25 cellular contexts compared by ENCODE assay signal in the genomic region with DNA sequence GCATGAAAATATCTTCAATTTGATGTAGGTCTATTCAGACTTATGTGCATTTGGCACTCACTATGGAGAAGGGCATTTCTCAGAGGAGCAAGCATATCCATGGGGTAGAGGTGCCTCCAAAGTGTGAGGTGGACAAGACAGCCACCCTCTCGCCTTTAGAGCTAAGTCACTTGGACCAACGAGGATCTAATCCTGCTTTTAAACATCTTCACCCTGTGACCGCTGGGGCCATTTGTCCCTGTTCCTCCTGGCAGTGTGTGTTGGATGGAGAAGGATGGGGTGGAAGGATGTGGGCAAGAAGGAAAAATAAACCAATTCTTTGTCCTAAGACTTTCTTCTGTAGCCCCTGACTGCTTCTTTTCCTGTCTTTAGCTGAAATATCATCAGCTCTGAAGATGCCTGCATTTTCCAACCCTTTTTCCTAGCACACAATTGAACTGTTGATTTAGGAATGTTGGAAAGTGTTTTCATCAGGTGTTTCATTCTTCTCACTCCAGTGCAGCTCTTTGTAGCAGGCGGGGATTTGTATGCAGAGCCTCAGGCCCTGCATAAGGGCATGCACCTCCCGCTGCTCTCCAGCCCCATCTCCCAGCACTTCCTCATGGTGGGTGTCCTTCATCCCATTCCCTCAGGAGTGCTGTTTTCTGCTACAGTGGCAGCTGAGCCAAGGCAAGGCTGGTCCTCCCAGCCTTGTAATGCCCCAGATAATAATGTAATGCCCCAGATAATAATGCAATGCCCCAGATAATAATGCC. TPM values are rescaled to one million over a fixed set of nuclear protein-coding genes. Genes with fewer than 3 reads are reported as not detected.
DNase-seq lines count a peak whose midpoint lies in the region; ATAC-seq and TF ChIP-seq lines count a peak whose summit lies in the region.
"Had no signal": no experiment of that assay in that cellular context is flagged by ENCODE, and none has a peak within 500 bp of the region (broad histone marks: within the 10 kb centered on the region; RNA-seq: fewer than 3 reads in every experiment).

No MANE protein-coding gene starts in this region.

- H3K9me3 ChIP-seq in HUES6 (ENCODE audit: control insufficient read depth, insufficient read depth, low read depth, low read length) (no peaks in the 10 kb centered on the region), iPS-18a (ENCODE audit: control insufficient read depth, low read depth, low read length) (no peaks in the 10 kb centered on the region), sigmoid colon (no peaks in the 10 kb centered on the region)
- H3K9me3 ChIP-seq: adrenal gland, transverse colon had no signal

- CTCF ChIA-PET in WTC11 (lab: Charles Lee): interaction anchor here (0.7 to 1.0 kb wide), 2 partner anchors 11 to 20 kb away, joined by 3 read pairs; no protein-coding TSS in a partner anchor
- CTCF ChIA-PET in activated CD4-positive, alpha-beta T cell treated with anti-CD3 and anti-CD28 coated beads, Interleukin-2, amount 10 ng/mL, durations not matched to agents 7 days and 5 days (lab: Charles Lee): interaction anchor here (0.6 to 0.9 kb wide), 3 partner anchors 10 to 209 kb away, joined by 3 read pairs; no protein-coding TSS in a partner anchor

- ATAC-seq in WTC11: peak; percentile 50
- ATAC-seq in HG03097 (IDR thresholded peaks at IDR 0.05; ENCODE audit: low FRiP score, unreplicated experiment): no peak
- ATAC-seq: K562; left cardiac atrium; stimulated activated naive CD8-positive, alpha-beta T cell treated with anti-CD3 and anti-CD28 coated beads, Interleukin-15, amount 100 ng/mL, for 72 hours had no signal

- H3K4me3 ChIP-seq in HUES6 (ENCODE audit: low read depth, low read length) (peak overlapping the region; percentile 19; the same call in 1 of the 2 replicates), iPS-18a (ENCODE audit: low read length) (peak overlapping the region; percentile 22), sigmoid colon (no peak overlapping the region)
- H3K4me3 ChIP-seq: adrenal gland, cardiac muscle cell, K562, PC-9, transverse colon had no signal

- H3K27ac ChIP-seq in HUES6 (ENCODE audit: low read depth, low read length) (peak overlapping the region; percentile 72; the same call in 1 of the 2 replicates), iPS-18a (ENCODE audit: low read length) (no peak overlapping the region), sigmoid colon (no peak overlapping the region)
- H3K27ac ChIP-seq: adrenal gland, cardiac muscle cell, PC-9, transverse colon had no signal

- H3K4me1 ChIP-seq in HUES6 (ENCODE audit: control insufficient read depth, insufficient read depth, low read length) (peaks cover 50% of the 10 kb centered on the region), iPS-18a (ENCODE audit: control insufficient read depth, low read depth, low read length) (peaks cover 38% of the 10 kb centered on the region), sigmoid colon (peaks cover 0 to 7% (median 5%) of the 10 kb centered on the region in 4 donors)
- H3K4me1 ChIP-seq: adrenal gland, transverse colon had no signal

- no peaks in the 10 kb centered on the region for H3K27me3 ChIP-seq in HUES6 (ENCODE audit: control insufficient read depth, insufficient read depth, low read length)
- H3K27me3 ChIP-seq in iPS-18a (ENCODE audit: control insufficient read depth, insufficient read depth, low read length): no peaks in the 10 kb centered on the region
- no peaks in the 10 kb centered on the region for H3K27me3 ChIP-seq in sigmoid colon
- H3K27me3 ChIP-seq: cardiac muscle cell had no signal

- H3K9me3 Mint-ChIP-seq in WTC11 (no peaks in the 10 kb centered on the region), progenitor cell of endocrine pancreas (ENCODE audit: low read depth) (no peaks in the 10 kb centered on the region)
- no peaks in the 10 kb centered on the region for H3K9me3 Mint-ChIP-seq in activated CD4-positive, alpha-beta T cell treated with anti-CD3 and anti-CD28 coated beads, Interleukin-2, amount 10 ng/mL, durations not matched to agents 7 days and 5 days
- H3K9me3 Mint-ChIP-seq: stimulated activated naive CD8-positive, alpha-beta T cell treated with anti-CD3 and anti-CD28 coated beads, Interleukin-15, amount 100 ng/mL, for 72 hours had no signal

- no peak overlapping the region for H3K9ac ChIP-seq in HUES6 (ENCODE audit: low read length)
- H3K9ac ChIP-seq in iPS-18a (ENCODE audit: low read length): no peak overlapping the region

- no peak for TF ChIP-seq POLR2A in sigmoid colon (IDR thresholded peaks at IDR 0.05)

- H3K36me3 ChIP-seq in HUES6 (ENCODE audit: control insufficient read depth, insufficient read depth, low read length) (no peaks in the 10 kb centered on the region), iPS-18a (ENCODE audit: control insufficient read depth, low read depth, low read length) (no peaks in the 10 kb centered on the region), sigmoid colon (no peaks in the 10 kb centered on the region)
- H3K36me3 ChIP-seq: adrenal gland, cardiac muscle cell, transverse colon had no signal

- H3K4me1 Mint-ChIP-seq in WTC11 (peaks cover 73% of the 10 kb centered on the region), progenitor cell of endocrine pancreas (ENCODE audit: low read depth) (peaks cover 3% of the 10 kb centered on the region)
- H3K4me1 Mint-ChIP-seq in activated CD4-positive, alpha-beta T cell treated with anti-CD3 and anti-CD28 coated beads, Interleukin-2, amount 10 ng/mL, durations not matched to agents 7 days and 5 days: peaks cover 16% of the 10 kb centered on the region

- no peak for DNase-seq in WTC11 (ENCODE audit: low spot score)
- peak; percentile 6 for DNase-seq in progenitor cell of endocrine pancreas (ENCODE audit: low spot score, unreplicated experiment)
- DNase-seq in activated CD4-positive, alpha-beta T cell treated with anti-CD3 and anti-CD28 coated beads, Interleukin-2, amount 10 ng/mL, durations not matched to agents 7 days and 5 days: no peak
- DNase-seq in sigmoid colon: no peak
- DNase-seq: activated CD4-positive, alpha-beta T cell treated with anti-CD3 and anti-CD28 coated beads for 48 hours; activated gamma-delta T cell; adrenal gland; DMS79 treated with DMSO at 0.1 percent for 48 hours; foreskin melanocyte; left cardiac atrium; NCI-H1694 treated with DMSO at 0.1 percent for 48 hours; NCI-H82; PC-9; small intestine; stimulated activated naive CD8-positive, alpha-beta T cell treated with anti-CD3 and anti-CD28 coated beads, Interleukin-15, amount 100 ng/mL, for 72 hours; transverse colon had no signal

- no peak for TF ChIP-seq EP300 in sigmoid colon (IDR thresholded peaks at IDR 0.05)

- WGBS in sigmoid colon, 2 donors: 81 to 91% methylated on average over 5 of the region's 5 CpGs

- peak overlapping the region; percentile 50 for H3K27ac Mint-ChIP-seq in WTC11
- no peak overlapping the region for H3K27ac Mint-ChIP-seq in progenitor cell of endocrine pancreas
- no peak overlapping the region for H3K27ac Mint-ChIP-seq in activated CD4-positive, alpha-beta T cell treated with anti-CD3 and anti-CD28 coated beads, Interleukin-2, amount 10 ng/mL, durations not matched to agents 7 days and 5 days
- H3K27ac Mint-ChIP-seq: stimulated activated naive CD8-positive, alpha-beta T cell treated with anti-CD3 and anti-CD28 coated beads, Interleukin-15, amount 100 ng/mL, for 72 hours had no signal

- TF ChIP-seq CTCF in WTC11 (IDR thresholded peaks at IDR 0.05) (no peak), progenitor cell of endocrine pancreas (IDR thresholded peaks at IDR 0.05; ENCODE audit: unreplicated experiment) (no peak), sigmoid colon (IDR thresholded peaks at IDR 0.05) (no peak)

- intact Hi-C loops in sigmoid colon (cut with DNase I): no loop called here

- peaks cover 6% of the 10 kb centered on the region; the same call in 1 of the 2 replicates for H3K27me3 Mint-ChIP-seq in WTC11 (ENCODE audit: low read depth)
- peaks cover 74% of the 10 kb centered on the region for H3K27me3 Mint-ChIP-seq in progenitor cell of endocrine pancreas
- H3K27me3 Mint-ChIP-seq in activated CD4-positive, alpha-beta T cell treated with anti-CD3 and anti-CD28 coated beads, Interleukin-2, amount 10 ng/mL, durations not matched to agents 7 days and 5 days: peaks cover 12% of the 10 kb centered on the region

- POLR2A ChIA-PET in WTC11 (lab: Charles Lee): no interaction called here
- POLR2A ChIA-PET in activated CD4-positive, alpha-beta T cell treated with anti-CD3 and anti-CD28 coated beads, Interleukin-2, amount 10 ng/mL, durations not matched to agents 7 days and 5 days (lab: Charles Lee): interaction anchor here (0.6 kb wide), 1 partner anchor 10 kb away, joined by 3 read pairs; no protein-coding TSS in a partner anchor

- no peaks in the 10 kb centered on the region for H3K36me3 Mint-ChIP-seq in WTC11
- H3K36me3 Mint-ChIP-seq in progenitor cell of endocrine pancreas (ENCODE audit: insufficient read depth): no peaks in the 10 kb centered on the region
- no peaks in the 10 kb centered on the region for H3K36me3 Mint-ChIP-seq in activated CD4-positive, alpha-beta T cell treated with anti-CD3 and anti-CD28 coated beads, Interleukin-2, amount 10 ng/mL, durations not matched to agents 7 days and 5 days (ENCODE audit: low read depth)

- H3K4me3 Mint-ChIP-seq in WTC11 (no peak overlapping the region), progenitor cell of endocrine pancreas (ENCODE audit: low read depth) (no peak overlapping the region)
- no peak overlapping the region for H3K4me3 Mint-ChIP-seq in activated CD4-positive, alpha-beta T cell treated with anti-CD3 and anti-CD28 coated beads, Interleukin-2, amount 10 ng/mL, durations not matched to agents 7 days and 5 days
- H3K4me3 Mint-ChIP-seq: stimulated activated naive CD8-positive, alpha-beta T cell treated with anti-CD3 and anti-CD28 coated beads, Interleukin-15, amount 100 ng/mL, for 72 hours had no signal

TF ChIP-seq in WTC11, 78 proteins besides CTCF, POLR2A, EP300 and RAD21 (continues in another document):
- TF ChIP-seq KAT7 (CRISPR knock-in tag; IDR thresholded peaks at IDR 0.05; ENCODE audit: borderline replicate concordance): no peak
- TF ChIP-seq GABPB1 (CRISPR knock-in tag; IDR thresholded peaks at IDR 0.05): no peak
- peak; percentile 53; the same call in 1 of the 2 replicates for TF ChIP-seq TEAD1 (CRISPR knock-in tag; IDR thresholded peaks at IDR 0.05)
- TF ChIP-seq PREB (CRISPR knock-in tag; IDR thresholded peaks at IDR 0.05; ENCODE audit: borderline replicate concordance): no peak

RNA-seq across cellular contexts. Expression of gene FGF6, which starts 5.3 kb away (rescaled TPM):
- total RNA-seq in WTC11 (2021) (not detected in 3 replicates), progenitor cell of endocrine pancreas (not detected in 2 replicates), sigmoid colon (not detected)
- not detected for total RNA-seq in activated CD4-positive, alpha-beta T cell treated with anti-CD3 and anti-CD28 coated beads, Interleukin-2, amount 10 ng/mL, durations not matched to agents 7 days and 5 days
- not detected for polyA plus RNA-seq in sigmoid colon
- total RNA-seq: adrenal gland; cardiac muscle cell; epithelial cell of proximal tubule; K562; left cardiac atrium; PC-9; pulmonary artery endothelial cell; T-helper 1 cell treated with Interleukin-12 subunit alpha and Interleukin-12 subunit beta and Interleukin-4 antibody, amounts not matched to agents 30 ng/mL and 1 ng/mL, for 36 hours; transverse colon had no signal
- polyA plus RNA-seq: adrenal gland, cardiac muscle cell, neural cell, small intestine had no signal

Comparison
In these comparisons a context has a peak if more than half of its experiments do, and no peak if none do; other contexts are left out.
1. H3K4me3 ChIP-seq: peak in HUES6 (single experiment) and iPS-18a (single experiment); none in sigmoid colon (0 of 4).